In the genomic region with DNA sequence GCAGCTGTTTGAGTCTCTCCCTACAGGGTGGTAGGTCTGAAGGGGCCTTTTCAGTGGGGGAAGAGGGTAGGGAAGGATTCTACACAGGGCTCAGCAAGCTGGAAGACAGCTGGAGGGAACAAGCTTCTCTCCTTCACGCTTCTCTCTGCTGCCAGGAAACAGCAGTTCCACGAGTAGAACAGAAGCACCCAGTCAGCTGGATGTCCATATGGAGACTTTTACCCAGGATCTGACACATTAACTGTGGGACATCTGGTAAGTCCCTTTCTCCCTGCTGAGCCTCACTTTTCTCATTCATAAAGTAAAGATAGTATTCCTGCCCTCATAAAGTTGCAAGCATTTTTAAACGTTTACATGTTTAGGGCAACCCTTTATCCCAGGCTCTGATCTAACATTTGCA, we compare ENCODE assay signal across 26 cellular contexts.
"Had no signal": no experiment of that assay in that cellular context is flagged by ENCODE, and none has a peak within 500 bp of the region (broad histone marks: within the 10 kb centered on the region; RNA-seq: fewer than 3 reads in every experiment).

No MANE protein-coding gene starts in this region.

- DNase-seq: activated B cell treated with CpG ODN at 0.5 μM for 24 hours; activated CD4-positive, alpha-beta T cell treated with anti-CD3 and anti-CD28 coated beads, Interleukin-2, amount 50 U/mL, for 1 hour; activated CD8-positive, alpha-beta T cell treated with anti-CD3 and anti-CD28 coated beads for 36 hours; activated gamma-delta T cell treated with Interleukin-2 at 50 U/mL for 16 hours; activated T-cell treated with anti-CD3 and anti-CD28 coated beads, Interleukin-2, amount 50 U/mL, for 4 hours; anterior cingulate cortex; effector CD8-positive, alpha-beta T cell; left cardiac atrium; retina; stimulated activated CD4-positive, alpha-beta T cell treated with anti-CD3 and anti-CD28 coated beads, Interleukin-12 subunit alpha, Interleukin-12 subunit beta, amount 100 ng/mL, for 4 hours; stimulated activated CD4-positive, alpha-beta T cell treated with anti-CD3 and anti-CD28 coated beads, Interleukin-4, amount 100 ng/mL, for 1 hour; stimulated activated naive CD8-positive, alpha-beta T cell treated with anti-CD3 and anti-CD28 coated beads, Interleukin-15, amount 100 ng/mL, for 72 hours; substantia nigra; thyroid gland; upper lobe of left lung had no signal

- H3K27ac Mint-ChIP-seq: activated B cell treated with CpG ODN at 0.5 μM for 24 hours; activated CD8-positive, alpha-beta T cell treated with anti-CD3 and anti-CD28 coated beads for 36 hours; activated naive CD4-positive, alpha-beta T cell treated with anti-CD3 and anti-CD28 coated beads, Interleukin-2, amount 50 U/mL, for 72 hours; activated T-helper 17 cell treated with anti-CD3 and anti-CD28 coated beads, Interleukin-2, amount 50 U/mL, for 72 hours; dendritic cell treated with granulocyte-macrophage colony-stimulating factor and Interleukin-4, amounts not matched to agents 40 ng/mL and 50 ng/mL, for 4 days; nephron; progenitor cell of endocrine pancreas; T-helper 2 cell treated with Interferon-gamma antibody and Interleukin-4, amounts not matched to agents 5 μg/mL and 100 μg/mL, for 36 hours had no signal

- H3K9me3 ChIP-seq: thyroid gland, upper lobe of left lung, vagina had no signal

- H3K4me1 ChIP-seq: thyroid gland, upper lobe of left lung, vagina had no signal

- H3K36me3 ChIP-seq: thyroid gland, upper lobe of left lung, vagina had no signal

- H3K27me3 Mint-ChIP-seq: activated B cell treated with CpG ODN at 0.5 μM for 24 hours; activated T-helper 17 cell treated with anti-CD3 and anti-CD28 coated beads, Interleukin-2, amount 50 U/mL, for 72 hours; central memory CD8-positive, alpha-beta T cell; dendritic cell treated with granulocyte-macrophage colony-stimulating factor and Interleukin-4, amounts not matched to agents 40 ng/mL and 50 ng/mL, for 4 days; progenitor cell of endocrine pancreas; stimulated activated naive CD8-positive, alpha-beta T cell treated with anti-CD3 and anti-CD28 coated beads, Interleukin-15, amount 100 ng/mL, for 72 hours had no signal

- H3K4me3 ChIP-seq: skin epidermis, thyroid gland, upper lobe of left lung, vagina had no signal

- H3K4me3 Mint-ChIP-seq: activated B cell treated with CpG ODN at 0.5 μM for 24 hours; activated CD8-positive, alpha-beta T cell treated with anti-CD3 and anti-CD28 coated beads for 36 hours; activated T-cell treated with anti-CD3 and anti-CD28 coated beads, Interleukin-2, amount 50 U/mL, for 4 hours; activated T-helper 17 cell treated with anti-CD3 and anti-CD28 coated beads, Interleukin-2, amount 50 U/mL, for 72 hours; central memory CD8-positive, alpha-beta T cell; dendritic cell treated with granulocyte-macrophage colony-stimulating factor and Interleukin-4, amounts not matched to agents 40 ng/mL and 50 ng/mL, for 4 days; nephron; stimulated activated naive CD8-positive, alpha-beta T cell treated with anti-CD3 and anti-CD28 coated beads, Interleukin-15, amount 100 ng/mL, for 72 hours; T-helper 2 cell treated with Interferon-gamma antibody and Interleukin-4, amounts not matched to agents 5 μg/mL and 100 μg/mL, for 36 hours had no signal

- H3K27ac ChIP-seq: epithelial cell of prostate, skin epidermis, thyroid gland, upper lobe of left lung, vagina had no signal

- H3K27me3 ChIP-seq: thyroid gland, upper lobe of left lung, vagina had no signal

- ATAC-seq: activated CD8-positive, alpha-beta T cell treated with anti-CD3 and anti-CD28 coated beads for 36 hours; activated naive CD4-positive, alpha-beta T cell treated with anti-CD3 and anti-CD28 coated beads, Interleukin-2, amount 50 U/mL, for 72 hours; activated T-cell treated with anti-CD3 and anti-CD28 coated beads, Interleukin-2, amount 50 U/mL, for 4 hours; activated T-helper 17 cell treated with anti-CD3 and anti-CD28 coated beads, Interleukin-2, amount 50 U/mL, for 72 hours; left cardiac atrium; sciatic nerve; stimulated activated naive CD8-positive, alpha-beta T cell treated with anti-CD3 and anti-CD28 coated beads, Interleukin-15, amount 100 ng/mL, for 72 hours had no signal

- H3K36me3 Mint-ChIP-seq: activated naive CD4-positive, alpha-beta T cell treated with anti-CD3 and anti-CD28 coated beads, Interleukin-2, amount 50 U/mL, for 72 hours had no signal

- H3K4me1 Mint-ChIP-seq: activated B cell treated with CpG ODN at 0.5 μM for 24 hours; activated T-helper 17 cell treated with anti-CD3 and anti-CD28 coated beads, Interleukin-2, amount 50 U/mL, for 72 hours; central memory CD8-positive, alpha-beta T cell; nephron; stimulated activated naive CD8-positive, alpha-beta T cell treated with anti-CD3 and anti-CD28 coated beads, Interleukin-15, amount 100 ng/mL, for 72 hours had no signal

- H3K9me3 Mint-ChIP-seq: activated B cell treated with CpG ODN at 0.5 μM for 24 hours; activated CD8-positive, alpha-beta T cell treated with anti-CD3 and anti-CD28 coated beads for 36 hours; activated naive CD4-positive, alpha-beta T cell treated with anti-CD3 and anti-CD28 coated beads, Interleukin-2, amount 50 U/mL, for 72 hours; activated T-cell treated with anti-CD3 and anti-CD28 coated beads, Interleukin-2, amount 50 U/mL, for 4 hours; activated T-helper 17 cell treated with anti-CD3 and anti-CD28 coated beads, Interleukin-2, amount 50 U/mL, for 72 hours; central memory CD8-positive, alpha-beta T cell; dendritic cell treated with granulocyte-macrophage colony-stimulating factor and Interleukin-4, amounts not matched to agents 40 ng/mL and 50 ng/mL, for 4 days; nephron; T-helper 2 cell treated with Interferon-gamma antibody and Interleukin-4, amounts not matched to agents 5 μg/mL and 100 μg/mL, for 36 hours had no signal
